1 cellular context compared by ENCODE assay signal in the genomic region with DNA sequence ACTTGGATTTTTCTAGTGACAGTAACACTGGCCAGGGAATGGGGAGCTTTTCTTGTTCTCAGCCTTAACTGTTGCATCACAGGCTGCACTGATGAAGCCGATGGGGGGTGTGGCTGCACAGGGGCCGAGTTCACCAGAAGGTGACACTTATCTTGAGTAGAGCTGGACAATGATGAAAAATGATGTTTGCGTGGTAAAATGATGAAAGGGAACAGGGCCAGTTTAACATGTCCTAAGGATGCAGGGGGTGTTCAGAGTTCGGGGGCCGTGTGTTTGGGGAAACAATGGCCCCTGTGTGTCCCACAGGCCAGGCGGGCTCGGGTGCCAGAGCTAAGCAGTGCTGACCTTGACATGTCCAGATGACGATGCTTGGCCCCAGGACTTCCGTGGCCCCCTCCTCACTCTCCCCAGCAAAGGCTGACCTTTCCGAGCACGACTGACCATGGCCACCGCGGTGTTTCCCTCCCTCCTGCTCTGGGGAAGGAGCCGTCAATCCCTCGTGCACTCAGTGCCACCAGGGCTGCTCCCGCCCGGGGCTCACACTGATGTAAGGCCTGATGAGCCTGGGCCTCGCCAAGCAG.
TF ChIP-seq lines count a peak whose summit lies in the region.

No MANE protein-coding gene starts in this region.

TF ChIP-seq in HepG2, 621 proteins besides CTCF, POLR2A, EP300 and RAD21 (continued from another document and continues in another):
- peak; percentile 77 for TF ChIP-seq ZNF574 (CRISPR knock-in tag; IDR thresholded peaks at IDR 0.05)
- TF ChIP-seq ZNF510 (CRISPR knock-in tag; IDR thresholded peaks at IDR 0.05; ENCODE audit: low read depth), result no peak
- no peak for TF ChIP-seq ARID2 (CRISPR knock-in tag; IDR thresholded peaks at IDR 0.05; ENCODE audit: borderline replicate concordance)
- no peak; the same call in 1 of the 2 replicates for TF ChIP-seq ZNF589 (CRISPR knock-in tag; conservative IDR thresholded peaks at IDR 0.05)
- TF ChIP-seq KDM6A (CRISPR knock-in tag; IDR thresholded peaks at IDR 0.05; ENCODE audit: low read depth), result peak; percentile 68; the same call in 1 of the 2 replicates
- TF ChIP-seq ZNF430 (CRISPR knock-in tag; IDR thresholded peaks at IDR 0.05), result no peak
- no peak for TF ChIP-seq ZNF709 (CRISPR knock-in tag; IDR thresholded peaks at IDR 0.05)
- TF ChIP-seq ZNF678 (CRISPR knock-in tag; IDR thresholded peaks at IDR 0.05), result 0 out of 2 replicates have a peak, but pooled peaks have one; percentile 13
- no peak for TF ChIP-seq ZNF468 (CRISPR knock-in tag; IDR thresholded peaks at IDR 0.05)
- peak; percentile 65; the same call in 1 of the 2 replicates for TF ChIP-seq NFKB2 (CRISPR knock-in tag; IDR thresholded peaks at IDR 0.05; ENCODE audit: borderline replicate concordance)
- TF ChIP-seq ZFP90 (CRISPR knock-in tag; IDR thresholded peaks at IDR 0.05; ENCODE audit: borderline replicate concordance), result no peak
- TF ChIP-seq SP5 (CRISPR knock-in tag; IDR thresholded peaks at IDR 0.05; ENCODE audit: borderline replicate concordance, low read depth), result peak; percentile 93
- TF ChIP-seq ZNF713 (CRISPR knock-in tag; IDR thresholded peaks at IDR 0.05), result no peak
- TF ChIP-seq ZFP37 (CRISPR knock-in tag; IDR thresholded peaks at IDR 0.05; ENCODE audit: borderline replicate concordance), result no peak; the same call in 1 of the 2 replicates
- 0 out of 2 replicates have a peak, but pooled peaks have one; percentile 11 for TF ChIP-seq POGK (CRISPR knock-in tag; conservative IDR thresholded peaks at IDR 0.05)
- TF ChIP-seq TEAD2 (CRISPR knock-in tag; IDR thresholded peaks at IDR 0.05), result no peak
- no peak for TF ChIP-seq MATR3 (CRISPR knock-in tag; IDR thresholded peaks at IDR 0.05)
- no peak for TF ChIP-seq ZNF143 (CRISPR knock-in tag; IDR thresholded peaks at IDR 0.05)
- no peak for TF ChIP-seq BCLAF1 (IDR thresholded peaks at IDR 0.05)
- no peak for TF ChIP-seq ZNF501 (CRISPR knock-in tag; IDR thresholded peaks at IDR 0.05)
- no peak for TF ChIP-seq ASH2L (IDR thresholded peaks at IDR 0.05; ENCODE audit: insufficient read length, low read depth, low read length)
- TF ChIP-seq AKNA (CRISPR knock-in tag; IDR thresholded peaks at IDR 0.05; ENCODE audit: borderline replicate concordance), result no peak
- no peak for TF ChIP-seq STAG1 (CRISPR knock-in tag; IDR thresholded peaks at IDR 0.05)
- TF ChIP-seq HHEX (CRISPR knock-in tag; IDR thresholded peaks at IDR 0.05), result peak; percentile 87
- peak; percentile 82; the same call in 1 of the 2 replicates for TF ChIP-seq ATF2 (CRISPR knock-in tag; IDR thresholded peaks at IDR 0.05)
- TF ChIP-seq RNF2 (conservative IDR thresholded peaks at IDR 0.05; ENCODE audit: low read depth), result peak; percentile 51
- TF ChIP-seq ZNF292 (CRISPR knock-in tag; IDR thresholded peaks at IDR 0.05; ENCODE audit: borderline replicate concordance, low read depth), result peak; percentile 69; the same call in 1 of the 2 replicates
- 0 out of 2 replicates have a peak, but pooled peaks have one; percentile 39 for TF ChIP-seq JUN (CRISPR knock-in tag; IDR thresholded peaks at IDR 0.05)
- no peak for TF ChIP-seq SMAD9 (CRISPR knock-in tag; IDR thresholded peaks at IDR 0.05)
- TF ChIP-seq ZNF180 (CRISPR knock-in tag; IDR thresholded peaks at IDR 0.05; ENCODE audit: borderline replicate concordance, low read depth), result no peak
- peak; percentile 27; the same call in 1 of the 2 replicates for TF ChIP-seq HNF1A (IDR thresholded peaks at IDR 0.05; ENCODE audit: low read depth)
- no peak; the same call in 1 of the 2 replicates for TF ChIP-seq HNF1A (CRISPR knock-in tag; IDR thresholded peaks at IDR 0.05; ENCODE audit: borderline replicate concordance)
- TF ChIP-seq SNAPC5 (CRISPR knock-in tag; IDR thresholded peaks at IDR 0.05; ENCODE audit: borderline replicate concordance), result no peak
- TF ChIP-seq ZNF10 (CRISPR knock-in tag; IDR thresholded peaks at IDR 0.05; ENCODE audit: borderline replicate concordance, low read depth), result no peak
- TF ChIP-seq ZNF274 (CRISPR knock-in tag; IDR thresholded peaks at IDR 0.05), result 0 out of 2 replicates have a peak, but pooled peaks have one; percentile 30
- TF ChIP-seq ZNF337 (CRISPR knock-in tag; IDR thresholded peaks at IDR 0.05; ENCODE audit: borderline replicate concordance, low read depth), result no peak
- TF ChIP-seq, protein P1, sequence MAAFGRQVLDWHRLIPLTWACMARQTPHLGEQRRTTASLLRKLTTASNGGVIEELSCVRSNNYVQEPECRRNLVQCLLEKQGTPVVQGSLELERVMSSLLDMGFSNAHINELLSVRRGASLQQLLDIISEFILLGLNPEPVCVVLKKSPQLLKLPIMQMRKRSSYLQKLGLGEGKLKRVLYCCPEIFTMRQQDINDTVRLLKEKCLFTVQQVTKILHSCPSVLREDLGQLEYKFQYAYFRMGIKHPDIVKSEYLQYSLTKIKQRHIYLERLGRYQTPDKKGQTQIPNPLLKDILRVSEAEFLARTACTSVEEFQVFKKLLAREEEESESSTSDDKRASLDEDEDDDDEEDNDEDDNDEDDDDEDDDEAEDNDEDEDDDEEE (CRISPR knock-in tag; IDR thresholded peaks at IDR 0.05), result no peak
- TF ChIP-seq NBN (conservative IDR thresholded peaks at IDR 0.05), result no peak
- TF ChIP-seq NFIC (IDR thresholded peaks at IDR 0.05; ENCODE audit: low read length), result peak; percentile 33; the same call in 1 of the 2 replicates
